In the genomic region with DNA sequence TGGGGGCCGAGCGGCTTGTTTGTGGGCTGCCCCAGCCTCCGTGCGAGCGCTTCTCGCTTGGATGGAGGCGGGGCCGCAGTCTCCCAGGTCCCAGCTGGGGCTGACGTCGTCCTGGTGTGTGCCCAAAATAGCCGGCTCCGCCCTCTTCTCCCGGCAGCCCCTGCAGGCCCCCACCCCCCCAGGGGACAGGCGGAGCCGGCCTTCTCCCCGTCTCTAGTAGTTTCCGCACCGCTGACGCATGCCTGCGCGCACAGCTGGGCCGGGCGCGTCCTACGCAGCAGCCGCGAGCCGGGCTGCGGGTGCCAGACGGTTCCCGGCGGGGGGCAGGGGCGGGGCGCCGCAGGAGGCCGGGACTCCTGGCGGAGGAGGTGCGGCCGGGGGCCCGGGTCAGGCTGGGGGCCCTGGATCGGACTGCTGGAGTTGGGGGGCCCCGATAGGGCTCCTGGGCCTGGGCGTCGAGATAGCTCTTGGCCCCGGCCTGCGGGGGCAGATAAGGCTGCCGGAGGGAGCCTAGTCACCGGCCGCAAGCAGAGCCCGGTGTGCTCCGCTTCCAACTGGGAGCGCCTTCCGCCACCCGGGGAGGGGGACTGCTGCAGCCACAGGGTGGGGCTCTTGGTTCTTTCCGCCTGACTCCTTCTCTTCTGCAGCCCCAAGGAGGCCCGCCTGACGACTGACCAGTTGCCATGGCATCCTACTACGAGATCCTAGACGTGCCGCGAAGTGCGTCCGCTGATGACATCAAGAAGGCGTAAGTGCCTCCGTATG, we compare ENCODE assay signal across 8 cellular contexts. TPM values are rescaled to one million over a fixed set of nuclear protein-coding genes. Genes with fewer than 3 reads are reported as not detected.
DNase-seq lines count a peak whose midpoint lies in the region; ATAC-seq and TF ChIP-seq lines count a peak whose summit lies in the region.

A gene (plus strand): TSS at position 216 of the 765 bp plus-strand sequence. CDS start 468 bp downstream, at position 684.

- H3K27me3 ChIP-seq in adipocyte (replicated peaks; ENCODE audit: control insufficient read depth, insufficient read depth, low read length): no peaks in the 10 kb centered on the region
- no peaks in the 10 kb centered on the region for H3K27me3 ChIP-seq in cardiac muscle cell
- no peaks in the 10 kb centered on the region for H3K27me3 ChIP-seq in parathyroid adenoma (ENCODE audit: control insufficient read depth, insufficient read depth, low read length)
- no peaks in the 10 kb centered on the region for H3K27me3 ChIP-seq in tibial nerve

- ATAC-seq in HG02798 (IDR thresholded peaks at IDR 0.05; ENCODE audit: poor library complexity, unreplicated experiment): peak; percentile 88

- DNase-seq in NCI-H1436 (lab: John Stamatoyannopoulos, UW) (peak; percentile 97), T follicular helper cell (ENCODE audit: low read depth) (peak; percentile 99), adipocyte (ENCODE audit: low read depth) (peak; percentile 99), cardiac muscle cell (ENCODE audit: low read depth in 1 of 2, low spot score in 1 of 2) (peak; percentile 99 to 100), tibial nerve (ENCODE audit: low spot score in 2 of 2) (peak; percentile 96 to 97)

- H3K27ac ChIP-seq in cardiac muscle cell (peak within 1 kb of the TSS; percentile 97), parathyroid adenoma (peak within 1 kb of the TSS; percentile 82), tibial nerve (peak within 1 kb of the TSS; percentile 94 to 100 (median 100))

- H3K79me2 ChIP-seq in parathyroid adenoma: no peaks in the 10 kb centered on the region

- WGBS in tibial nerve, 2 donors: 0% methylated on average over 8 to 40 of the region's 65 CpGs

- H3K9me3 ChIP-seq in adipocyte (ENCODE audit: control insufficient read depth, low read length) (no peaks in the 10 kb centered on the region), cardiac muscle cell (ENCODE audit: low read depth) (no peaks in the 10 kb centered on the region), parathyroid adenoma (ENCODE audit: control insufficient read depth, low read length) (no peaks in the 10 kb centered on the region), tibial nerve (no peaks in the 10 kb centered on the region)

- TF ChIP-seq POLR2A in tibial nerve (IDR thresholded peaks at IDR 0.05): peak; percentile 90 to 95

- no peak; the same call in 1 of the 2 replicates for TF ChIP-seq CTCF in GM12875 (IDR thresholded peaks at IDR 0.05; ENCODE audit: borderline replicate concordance, insufficient read depth, low read depth, low read length)
- TF ChIP-seq CTCF in cardiac muscle cell (IDR thresholded peaks at IDR 0.05; ENCODE audit: low read depth, low read length): peak; percentile 22
- no peak for TF ChIP-seq CTCF in parathyroid adenoma (IDR thresholded peaks at IDR 0.05)
- TF ChIP-seq CTCF in tibial nerve (IDR thresholded peaks at IDR 0.05): peak in 2 of 5 experiments; percentile 30 to 49

- H3K4me2 ChIP-seq in parathyroid adenoma (ENCODE audit: low read length): peak within 1 kb of the TSS; percentile 69

- H3K36me3 ChIP-seq in adipocyte (ENCODE audit: control insufficient read depth, insufficient read depth, low read length, severe bottlenecking): peaks cover 36% of the 10 kb centered on the region
- peaks cover 13% of the 10 kb centered on the region for H3K36me3 ChIP-seq in cardiac muscle cell
- no peaks in the 10 kb centered on the region for H3K36me3 ChIP-seq in parathyroid adenoma (ENCODE audit: control insufficient read depth, insufficient read depth, low read length)
- peaks cover 0 to 39% (median 0%) of the 10 kb centered on the region in 3 donors for H3K36me3 ChIP-seq in tibial nerve

- peak within 1 kb of the TSS; percentile 56 for H3K4me3 ChIP-seq in GM12875 (ENCODE audit: low read depth, low read length)
- peak within 1 kb of the TSS; percentile 92 for H3K4me3 ChIP-seq in adipocyte (ENCODE audit: low read length)
- peak within 1 kb of the TSS; percentile 76 for H3K4me3 ChIP-seq in cardiac muscle cell
- H3K4me3 ChIP-seq in parathyroid adenoma (ENCODE audit: low read depth, low read length): peak within 1 kb of the TSS; percentile 72
- H3K4me3 ChIP-seq in tibial nerve: peak within 1 kb of the TSS; percentile 65 to 95 (median 84)

- peak; percentile 98 to 99 for TF ChIP-seq EP300 in tibial nerve (IDR thresholded peaks at IDR 0.05)

- H3K9ac ChIP-seq in adipocyte (ENCODE audit: low read length) (peak within 1 kb of the TSS; percentile 92), parathyroid adenoma (peak within 1 kb of the TSS; percentile 68)

- peak within 1 kb of the TSS; percentile 74 for H2AFZ ChIP-seq in parathyroid adenoma

- H3K4me1 ChIP-seq in adipocyte (ENCODE audit: control insufficient read depth, insufficient read depth, low read length) (peaks cover 29% of the 10 kb centered on the region), cardiac muscle cell (ENCODE audit: low read depth) (peaks cover 13% of the 10 kb centered on the region), parathyroid adenoma (peaks cover 20% of the 10 kb centered on the region), tibial nerve (peaks cover 0 to 59% (median 29%) of the 10 kb centered on the region in 4 donors)

RNA-seq across cellular contexts. Expression of the gene that starts here (rescaled TPM):
- total RNA-seq in cardiac muscle cell (182 and 223 TPM in 2 replicates), tibial nerve (100 to 1,000 TPM in 3 of 4 donors, 10 to 100 TPM in 1; 95.7 to 106 (median 102) TPM)
- polyA plus RNA-seq in cardiac muscle cell: 60.6 and 61.0 TPM in 2 replicates

Comparison
In these comparisons a context has a peak if more than half of its experiments do, and no peak if none do; other contexts are left out.
1. Peak in every context shown above with its lines: DNase-seq, ATAC-seq, H3K4me3 ChIP-seq and H3K27ac ChIP-seq.